ENCODE assay signal across 17 cellular contexts in genomic region chr5:1806974-1807373, GRCh38. TPM values are rescaled to one million over a fixed set of nuclear protein-coding genes. Genes with fewer than 3 reads are reported as not detected.
DNase-seq lines count a peak whose midpoint lies in the region; ATAC-seq, FAIRE-seq and TF ChIP-seq lines count a peak whose summit lies in the region.
"Had no signal": no experiment of that assay in that cellular context is flagged by ENCODE, and none has a peak within 500 bp of the region (broad histone marks: within the 10 kb centered on the region; RNA-seq: fewer than 3 reads in every experiment).

No MANE protein-coding gene starts in this region.

- TF ChIP-seq EP300 in K562 (IDR thresholded peaks at IDR 0.05; ENCODE audit: low read length): no peak

- peak in 1 of 2 donors; percentile 26 for DNase-seq in activated naive CD4-positive, alpha-beta T cell treated with anti-CD3 and anti-CD28 coated beads, Interleukin-2, amount 50 U/mL, for 72 hours (ENCODE audit: low spot score in 2 of 2)
- DNase-seq in activated naive CD4-positive, alpha-beta T cell treated with anti-CD3 and anti-CD28 coated beads, Interleukin-2, amount 50 U/mL, for 16 hours: no peak
- no peak for DNase-seq in HCT116 (ENCODE audit: low read depth, low spot score)
- no peak for DNase-seq in K562 (ENCODE audit: extremely low read depth in 1 of 4, low spot score in 3 of 4)
- DNase-seq in osteoblast (ENCODE audit: insufficient read length, low spot score, missing footprints): peak; percentile 6
- DNase-seq in NCI-H1436 (lab: John Stamatoyannopoulos, UW): no peak
- no peak for DNase-seq in RKO (ENCODE audit: low spot score)
- DNase-seq: AML-193; CD4-positive, alpha-beta T cell; DMS79; NCI-H1436 treated with DMSO at 0.1 percent for 48 hours; NCI-H2081; NCI-H510A treated with DMSO at 0.1 percent for 48 hours; Peyer's patch; SHP77 had no signal

- H3K9me2 ChIP-seq in HCT116 (ENCODE audit: insufficient read depth): no peaks in the 10 kb centered on the region

- TF ChIP-seq RAD21 in HCT116 (IDR thresholded peaks at IDR 0.05; ENCODE audit: low read depth) (no peak), K562 (CRISPR knock-in tag; conservative IDR thresholded peaks at IDR 0.05 in 1 of 2, IDR thresholded peaks at IDR 0.05 in 1 of 2) (no peak)

- peaks cover 0 to 8% of the 10 kb centered on the region in 2 experiments; a peak in 1 of 4 replicates for H3K4me1 ChIP-seq in HCT116 (ENCODE audit: control insufficient read depth in 1 of 2, insufficient read depth in 2 of 2, low read length in 2 of 2)
- H3K4me1 ChIP-seq in K562 (replicated peaks in 1 of 2; ENCODE audit: control insufficient read depth in 2 of 2, insufficient read depth in 2 of 2, low read length in 2 of 2): peaks cover 0 to 7% of the 10 kb centered on the region in 2 experiments; a peak in 1 of 5 replicates
- H3K4me1 ChIP-seq in osteoblast (ENCODE audit: insufficient read depth, low read length): peaks cover 4% of the 10 kb centered on the region

- H3K4me2 ChIP-seq in HCT116 (ENCODE audit: low read length): no peak overlapping the region
- no peak overlapping the region for H3K4me2 ChIP-seq in K562 (ENCODE audit: insufficient read depth, low read length)
- no peak overlapping the region for H3K4me2 ChIP-seq in osteoblast (ENCODE audit: insufficient read depth, low read length)

- intact Hi-C loops in HCT116 (cut with micrococcal nuclease) (loop anchor here (10.0 kb wide), 1 partner anchor 128 kb away; no protein-coding TSS in a partner anchor), K562 (cut with micrococcal nuclease) (no loop called here)

- H3K9me1 ChIP-seq in K562 (ENCODE audit: control insufficient read depth, insufficient read depth, low read length): peaks cover 4% of the 10 kb centered on the region

- H3K9me3 ChIP-seq in HCT116 (ENCODE audit: control insufficient read depth in 1 of 2, insufficient read depth in 1 of 2, low read depth in 1 of 2, low read length in 2 of 2): no peaks in the 10 kb centered on the region
- H3K9me3 ChIP-seq in K562 (replicated peaks; ENCODE audit: control insufficient read depth, insufficient read depth, low read depth, low read length): no peaks in the 10 kb centered on the region
- no peaks in the 10 kb centered on the region for H3K9me3 ChIP-seq in osteoblast (ENCODE audit: low read depth, low read length)
- H3K9me3 ChIP-seq: Peyer's patch had no signal

- RAD21 ChIA-PET in HCT116 (lab: Charles Lee; ENCODE audit: low non-redundant PET in 1 of 2, low total read pairs in 2 of 2, uncharacterized antibody in 2 of 2, unreplicated experiment in 2 of 2): no interaction called here

- H3K27ac ChIP-seq in HCT116 (ENCODE audit: low read depth, low read length) (no peak overlapping the region), K562 (ENCODE audit: extremely low read depth, low read depth, low read length) (no peak overlapping the region; the same call in 2 of the 3 replicates), osteoblast (ENCODE audit: low read depth, low read length) (no peak overlapping the region)
- H3K27ac ChIP-seq: HL-60, Peyer's patch had no signal

- FAIRE-seq in K562 (lab: Jason Lieb, UNC): no peak
- FAIRE-seq: GM12892 had no signal

- TF ChIP-seq CTCF in HCT116 (IDR thresholded peaks at IDR 0.05 in 2 of 3, conservative IDR thresholded peaks at IDR 0.05 in 1 of 3; ENCODE audit: borderline replicate concordance in 1 of 3, insufficient read depth in 1 of 3, low read depth in 2 of 3, low read length in 2 of 3) (no peak), K562 (IDR thresholded peaks at IDR 0.05 in 2 of 3, conservative IDR thresholded peaks at IDR 0.05 in 1 of 3; ENCODE audit: insufficient read depth in 2 of 3, low read depth in 1 of 3, low read length in 3 of 3) (no peak), osteoblast (IDR thresholded peaks at IDR 0.05; ENCODE audit: extremely low read depth, low read depth, low read length) (no peak)

- H3K9me3 Mint-ChIP-seq in activated naive CD4-positive, alpha-beta T cell treated with anti-CD3 and anti-CD28 coated beads, Interleukin-2, amount 50 U/mL, for 72 hours: no peaks in the 10 kb centered on the region
- H3K9me3 Mint-ChIP-seq: CD4-positive, alpha-beta T cell had no signal

- no peak for ATAC-seq in activated naive CD4-positive, alpha-beta T cell treated with anti-CD3 and anti-CD28 coated beads, Interleukin-2, amount 50 U/mL, for 72 hours
- ATAC-seq in HCT116 (peak; percentile 76), K562 (peak; percentile 53)

- TF ChIP-seq POLR2A in HCT116 (IDR thresholded peaks at IDR 0.05; ENCODE audit: borderline replicate concordance, extremely low read depth, insufficient read depth, insufficient read length) (no peak), K562 (conservative IDR thresholded peaks at IDR 0.05) (no peak)

- CTCF ChIA-PET in HCT116 (lab: Charles Lee) (no interaction called here), K562 (lab: Yijun Ruan, JAX; ENCODE audit: low intra/inter-chr PET ratio) (no interaction called here)

- H3K27ac Mint-ChIP-seq in activated naive CD4-positive, alpha-beta T cell treated with anti-CD3 and anti-CD28 coated beads, Interleukin-2, amount 50 U/mL, for 72 hours: peak overlapping the region; percentile 0 to 77
- H3K27ac Mint-ChIP-seq: CD4-positive, alpha-beta T cell had no signal

- POLR2A ChIA-PET in HCT116 (lab: Charles Lee) (no interaction called here), K562 (lab: Yijun Ruan, JAX) (no interaction called here)

- peaks cover 28 to 35% of the 10 kb centered on the region in 2 donors for H3K36me3 Mint-ChIP-seq in activated naive CD4-positive, alpha-beta T cell treated with anti-CD3 and anti-CD28 coated beads, Interleukin-2, amount 50 U/mL, for 72 hours

- H3K79me2 ChIP-seq in HCT116 (ENCODE audit: insufficient read depth, low read length) (peaks cover 100% of the 10 kb centered on the region), K562 (ENCODE audit: control insufficient read depth, insufficient read depth, low read length) (peaks cover 99% of the 10 kb centered on the region), osteoblast (ENCODE audit: insufficient read depth, low read length) (peaks cover 85% of the 10 kb centered on the region)

- WGBS in K562 (ENCODE audit: insufficient coverage, low coverage, missing lambda C conversion rate): 93% methylated on average over 16 of the region's 16 CpGs

- H3K36me3 ChIP-seq in HCT116 (ENCODE audit: control insufficient read depth in 1 of 2, insufficient read depth in 2 of 2, low read length in 2 of 2) (peaks cover 62 to 88% of the 10 kb centered on the region in 2 experiments), K562 (ENCODE audit: control insufficient read depth, insufficient read depth, low read length) (peaks cover 97% of the 10 kb centered on the region), osteoblast (ENCODE audit: insufficient read depth, low read length) (peaks cover 65% of the 10 kb centered on the region)

- no peak overlapping the region for H3K9ac ChIP-seq in HCT116 (ENCODE audit: low read length)
- no peak overlapping the region for H3K9ac ChIP-seq in K562 (ENCODE audit: insufficient read depth in 1 of 2, low read depth in 2 of 2, low read length in 2 of 2)

- BruUV-seq in HCT116 (replicated peaks; lab: Mats Ljungman, UMichigan) (no TSS peak), K562 (replicated peaks; lab: Mats Ljungman, UMichigan) (no TSS peak)

- in situ Hi-C loops in K562 (cut with MboI): no loop called here

- H3K27me3 ChIP-seq in HCT116 (ENCODE audit: insufficient read depth, low read length): no peaks in the 10 kb centered on the region
- H3K27me3 ChIP-seq in K562 (ENCODE audit: control insufficient read depth in 2 of 2, insufficient read depth in 2 of 2, low read length in 2 of 2): no peaks in the 10 kb centered on the region
- no peaks in the 10 kb centered on the region for H3K27me3 ChIP-seq in osteoblast (ENCODE audit: insufficient read depth, low read length)
- H3K27me3 ChIP-seq: Peyer's patch had no signal

- no peaks in the 10 kb centered on the region for H4K20me1 ChIP-seq in HCT116 (ENCODE audit: insufficient read depth)
- H4K20me1 ChIP-seq in K562 (replicated peaks; ENCODE audit: control insufficient read depth, insufficient read depth, low read length): peaks cover 4% of the 10 kb centered on the region; the same call in 1 of the 2 replicates
- peaks cover 9% of the 10 kb centered on the region for H4K20me1 ChIP-seq in osteoblast (ENCODE audit: insufficient read depth, low read length)

- H3K4me3 ChIP-seq in HCT116 (replicated peaks in 1 of 2; ENCODE audit: low read depth in 1 of 2, low read length in 2 of 2) (no peak overlapping the region), K562 (no peak overlapping the region), osteoblast (ENCODE audit: insufficient read depth, low read length) (no peak overlapping the region)
- H3K4me3 ChIP-seq: Peyer's patch had no signal

- H2AFZ ChIP-seq in HCT116 (ENCODE audit: low read depth, low read length, poor library complexity, severe bottlenecking) (no peak overlapping the region), K562 (ENCODE audit: low read depth, low read length) (no peak overlapping the region), osteoblast (ENCODE audit: low read length) (no peak overlapping the region)

RNA-seq across cellular contexts. Expression of gene NDUFS6, which starts 5.8 kb away (rescaled TPM):
- 10 to 100 TPM; 32.3 to 32.6 TPM for total RNA-seq in activated naive CD4-positive, alpha-beta T cell treated with anti-CD3 and anti-CD28 coated beads, Interleukin-2, amount 50 U/mL, for 72 hours
- total RNA-seq in HCT116 (2021; ENCODE audit: unreplicated experiment) (43.8 TPM), K562 (2014; rRNA removed) (187 and 258 TPM in 2 replicates), K562 (2014; rRNA removed; fragmentation: Illumina TruSeq; extraction: Trizol) (61.1 and 77.0 TPM in 2 replicates), K562 (2015; rRNA removed; fragmentation: Illumina TruSeq; extraction: Trizol) (154 and 169 TPM in 2 replicates), K562 (2021) (97.2 and 104 TPM in 2 replicates), osteoblast (19.2 and 23.9 TPM in 2 replicates)
- 86.6 and 88.6 TPM in 2 replicates for polyA plus RNA-seq in HCT116 (2012)
- 19.2 and 34.5 TPM in 2 replicates for total RNA-seq in K562 (2011; cell fraction: chromatin; rRNA removed; ENCODE audit: low replicate concordance)
- 50.4 and 58.7 TPM in 2 replicates for total RNA-seq in K562 (2011; cell fraction: nucleolus; rRNA removed)
- total RNA-seq in K562 (2011; cell fraction: nucleoplasm; rRNA removed): 40.3 and 48.3 TPM in 2 replicates
- polyA plus RNA-seq in K562 (2011; rRNA removed) (52.7 and 54.7 TPM in 2 replicates), K562 (2014; fragmentation: Illumina TruSeq; extraction: Trizol) (73.1 and 114 TPM in 2 replicates), K562 (2014; fragmentation: Nextera tagmentation; extraction: Ambion mirVana) (10 to 100 TPM; 36.1 to 67.5 TPM), K562 (2014; rRNA removed) (238 and 291 TPM in 2 replicates)
- polyA plus RNA-seq in K562 (2011; cell fraction: cytosol; rRNA removed): 172 and 193 TPM in 2 replicates
- 53.4 and 60.6 TPM in 2 replicates for polyA plus RNA-seq in K562 (2011; cell fraction: nucleus; rRNA removed)
- polyA plus RNA-seq in K562 (2012): 123 and 325 TPM in 2 replicates
- polyA minus RNA-seq in K562 (2011; rRNA and poly(A)+ RNA removed): 23.4 and 29.5 TPM in 2 replicates
- 51.9 and 68.1 TPM in 2 replicates for polyA minus RNA-seq in K562 (2011; cell fraction: cytosol; rRNA and poly(A)+ RNA removed)
- polyA minus RNA-seq in K562 (2011; cell fraction: nucleus; rRNA and poly(A)+ RNA removed): 27.2 and 41.0 TPM in 2 replicates

RNA-seq across cellular contexts. Expression of gene MRPL36, which starts 7.3 kb away (rescaled TPM):
- total RNA-seq in activated naive CD4-positive, alpha-beta T cell treated with anti-CD3 and anti-CD28 coated beads, Interleukin-2, amount 50 U/mL, for 72 hours: 10 to 100 TPM; 60.4 to 69.6 TPM
- total RNA-seq in HCT116 (2021; ENCODE audit: unreplicated experiment) (71.9 TPM), K562 (2014; rRNA removed) (120 and 124 TPM in 2 replicates), K562 (2014; rRNA removed; fragmentation: Illumina TruSeq; extraction: Trizol) (78.3 and 79.2 TPM in 2 replicates), K562 (2015; rRNA removed; fragmentation: Illumina TruSeq; extraction: Trizol) (98.6 and 111 TPM in 2 replicates), K562 (2021) (99.7 and 108 TPM in 2 replicates), osteoblast (35.1 and 35.7 TPM in 2 replicates)
- polyA plus RNA-seq in HCT116 (2012): 53.4 and 65.0 TPM in 2 replicates
- total RNA-seq in K562 (2011; cell fraction: chromatin; rRNA removed; ENCODE audit: low replicate concordance): 26.7 and 58.3 TPM in 2 replicates
- 61.8 and 76.9 TPM in 2 replicates for total RNA-seq in K562 (2011; cell fraction: nucleolus; rRNA removed)
- 52.0 and 86.6 TPM in 2 replicates for total RNA-seq in K562 (2011; cell fraction: nucleoplasm; rRNA removed)
- polyA plus RNA-seq in K562 (2011; rRNA removed) (126 and 153 TPM in 2 replicates), K562 (2014; fragmentation: Illumina TruSeq; extraction: Trizol) (120 and 123 TPM in 2 replicates), K562 (2014; fragmentation: Nextera tagmentation; extraction: Ambion mirVana) (100 to 1,000 TPM; 550 to 557 TPM), K562 (2014; rRNA removed) (184 and 199 TPM in 2 replicates)
- 98.6 and 153 TPM in 2 replicates for polyA plus RNA-seq in K562 (2011; cell fraction: cytosol; rRNA removed)
- 99.5 and 103 TPM in 2 replicates for polyA plus RNA-seq in K562 (2011; cell fraction: nucleus; rRNA removed)
- polyA plus RNA-seq in K562 (2012): 83.2 and 123 TPM in 2 replicates
- 53.5 and 58.0 TPM in 2 replicates for polyA minus RNA-seq in K562 (2011; rRNA and poly(A)+ RNA removed)
- polyA minus RNA-seq in K562 (2011; cell fraction: cytosol; rRNA and poly(A)+ RNA removed): 31.9 and 33.4 TPM in 2 replicates
- 37.2 and 53.5 TPM in 2 replicates for polyA minus RNA-seq in K562 (2011; cell fraction: nucleus; rRNA and poly(A)+ RNA removed)

Comparison
In these comparisons a context has a peak if more than half of its experiments do, and no peak if none do; other contexts are left out.
1. ATAC-seq: peak in HCT116 (single experiment) and K562 (single experiment); none in activated naive CD4-positive, alpha-beta T cell treated with anti-CD3 and anti-CD28 coated beads, Interleukin-2, amount 50 U/mL, for 72 hours (0 of 2).